11 cellular contexts compared by ENCODE assay signal in genomic region chr1:39573097-39573465, GRCh38. TPM values are rescaled to one million over a fixed set of nuclear protein-coding genes. Genes with fewer than 3 reads are reported as not detected.
DNase-seq lines count a peak whose midpoint lies in the region; ATAC-seq, FAIRE-seq and TF ChIP-seq lines count a peak whose summit lies in the region.
"Had no signal": no experiment of that assay in that cellular context is flagged by ENCODE, and none has a peak within 500 bp of the region (broad histone marks: within the 10 kb centered on the region; RNA-seq: fewer than 3 reads in every experiment).

No MANE protein-coding gene starts in this region.

- DNase-seq in A549 (ENCODE audit: low read depth in 1 of 2, low spot score in 1 of 2) = no peak
- DNase-seq in GM06990 (ENCODE audit: extremely low read depth, insufficient read length) = no peak
- DNase-seq in activated CD8-positive, alpha-beta T cell treated with anti-CD3 and anti-CD28 coated beads, Interleukin-2, amount 10 ng/mL, durations not matched to agents 7 days and 5 days = no peak
- DNase-seq in immature natural killer cell = no peak
- DNase-seq in SKM-1 treated with dmso at 0.1 percent for 144 hours (lab: John Stamatoyannopoulos, UW; ENCODE audit: unreplicated experiment) = no peak
- DNase-seq in midbrain (lab: John Stamatoyannopoulos, UW) = no peak
- DNase-seq: head of caudate nucleus, NCI-H1694 treated with DMSO at 0.1 percent for 48 hours had no signal

- no peak for ATAC-seq in A549
- no peak for ATAC-seq in activated CD8-positive, alpha-beta T cell treated with anti-CD3 and anti-CD28 coated beads, Interleukin-2, amount 10 ng/mL, durations not matched to agents 7 days and 5 days
- no peak for ATAC-seq in HG03025 (IDR thresholded peaks at IDR 0.05; ENCODE audit: low FRiP score, unreplicated experiment)
- ATAC-seq in HG03520 (IDR thresholded peaks at IDR 0.05; ENCODE audit: unreplicated experiment) = no peak

- TF ChIP-seq POLR2A in A549 (IDR thresholded peaks at IDR 0.05; ENCODE audit: low read length) = no peak

- H3K4me1 ChIP-seq in A549 = peaks cover 23% of the 10 kb centered on the region; the same call in 2 of the 3 replicates

- no peaks in the 10 kb centered on the region for H3K9me3 Mint-ChIP-seq in activated CD8-positive, alpha-beta T cell treated with anti-CD3 and anti-CD28 coated beads, Interleukin-2, amount 10 ng/mL, durations not matched to agents 7 days and 5 days (ENCODE audit: insufficient read depth)
- no peaks in the 10 kb centered on the region for H3K9me3 Mint-ChIP-seq in immature natural killer cell

- no peaks in the 10 kb centered on the region for H3K27me3 Mint-ChIP-seq in activated CD8-positive, alpha-beta T cell treated with anti-CD3 and anti-CD28 coated beads, Interleukin-2, amount 10 ng/mL, durations not matched to agents 7 days and 5 days (ENCODE audit: low read depth)
- peaks cover 0 to 7% (median 6%) of the 10 kb centered on the region in 3 donors for H3K27me3 Mint-ChIP-seq in immature natural killer cell (ENCODE audit: low read depth in 3 of 3)

- POLR2A ChIA-PET in A549 (lab: Yijun Ruan, JAX) = no interaction called here
- POLR2A ChIA-PET in activated CD8-positive, alpha-beta T cell treated with anti-CD3 and anti-CD28 coated beads, Interleukin-2, amount 10 ng/mL, durations not matched to agents 7 days and 5 days (lab: Charles Lee) = no interaction called here

- 94% methylated on average over 1 of the region's 1 CpG for WGBS in A549 (ENCODE audit: missing lambda C conversion rate)

- H3K4me1 Mint-ChIP-seq in activated CD8-positive, alpha-beta T cell treated with anti-CD3 and anti-CD28 coated beads, Interleukin-2, amount 10 ng/mL, durations not matched to agents 7 days and 5 days (ENCODE audit: low read depth) = peaks cover 45% of the 10 kb centered on the region
- peaks cover 33 to 46% of the 10 kb centered on the region in 2 donors for H3K4me1 Mint-ChIP-seq in immature natural killer cell

- H3K4me3 ChIP-seq in A549 = 0 out of 3 replicates have a peak overlapping the region, but pooled peaks have one; percentile 89
- peak overlapping the region; percentile 87 for H3K4me3 ChIP-seq in GM06990 (replicated peaks; ENCODE audit: low read depth, low read length)

- peak overlapping the region; percentile 92 for H3K4me3 Mint-ChIP-seq in activated CD8-positive, alpha-beta T cell treated with anti-CD3 and anti-CD28 coated beads, Interleukin-2, amount 10 ng/mL, durations not matched to agents 7 days and 5 days
- H3K4me3 Mint-ChIP-seq in immature natural killer cell = peak overlapping the region in 3 of 5 donors; percentile 29 to 86 (median 33)

- H3K36me3 Mint-ChIP-seq in activated CD8-positive, alpha-beta T cell treated with anti-CD3 and anti-CD28 coated beads, Interleukin-2, amount 10 ng/mL, durations not matched to agents 7 days and 5 days (ENCODE audit: low read depth) = peaks cover 66% of the 10 kb centered on the region
- peaks cover 14 to 37% (median 32%) of the 10 kb centered on the region in 3 donors for H3K36me3 Mint-ChIP-seq in immature natural killer cell

- peak overlapping the region; percentile 96 for H3K4me2 ChIP-seq in A549

- no peak overlapping the region for H3K27ac ChIP-seq in A549
- H3K27ac ChIP-seq: skin epidermis had no signal

- peak overlapping the region; percentile 10 for H3K27ac Mint-ChIP-seq in activated CD8-positive, alpha-beta T cell treated with anti-CD3 and anti-CD28 coated beads, Interleukin-2, amount 10 ng/mL, durations not matched to agents 7 days and 5 days
- H3K27ac Mint-ChIP-seq in immature natural killer cell = peak overlapping the region in 4 of 6 donors; percentile 49 to 93 (median 54)

- no peak for TF ChIP-seq EP300 in A549 (IDR thresholded peaks at IDR 0.05)

- H3K27me3 ChIP-seq in GM06990 (replicated peaks; ENCODE audit: control insufficient read depth, insufficient read depth, low read length) = no peaks in the 10 kb centered on the region

- no peak for TF ChIP-seq CTCF in A549 (IDR thresholded peaks at IDR 0.05)
- no peak for TF ChIP-seq CTCF in GM06990 (IDR thresholded peaks at IDR 0.05; ENCODE audit: insufficient read depth, low read length, poor library complexity, severe bottlenecking)

- CTCF ChIA-PET in A549 (lab: Yijun Ruan, JAX) = interaction anchor here (1.1 to 3.0 kb wide), 2 partner anchors 32 to 34 kb away, joined by 3 to 13 read pairs; no protein-coding TSS in a partner anchor
- CTCF ChIA-PET in activated CD8-positive, alpha-beta T cell treated with anti-CD3 and anti-CD28 coated beads, Interleukin-2, amount 10 ng/mL, durations not matched to agents 7 days and 5 days (lab: Charles Lee) = interaction anchor here (0.8 to 3.1 kb wide), 2 partner anchors 10 to 85 kb away, joined by 3 to 12 read pairs; no protein-coding TSS in a partner anchor

- no peak for FAIRE-seq in A549 (lab: Jason Lieb, UNC)

- H3K36me3 ChIP-seq in GM06990 (ENCODE audit: control insufficient read depth, insufficient read depth, low read length) = peaks cover 23% of the 10 kb centered on the region

- no peaks in the 10 kb centered on the region for H3K9me3 ChIP-seq in A549

- TF ChIP-seq RAD21 in A549 (conservative IDR thresholded peaks at IDR 0.05 in 1 of 2, IDR thresholded peaks at IDR 0.05 in 1 of 2) = no peak

TF ChIP-seq in A549, 52 proteins besides CTCF, POLR2A, EP300 and RAD21:
- TF ChIP-seq ZFP36 (IDR thresholded peaks at IDR 0.05; ENCODE audit: borderline replicate concordance, partially characterized antibody) (no peak), BHLHE40 (IDR thresholded peaks at IDR 0.05; ENCODE audit: low read depth, low read length) (no peak), ATOH8 (CRISPR knock-in tag; IDR thresholded peaks at IDR 0.05; ENCODE audit: low read depth) (no peak), PHF8 (IDR thresholded peaks at IDR 0.05; ENCODE audit: borderline replicate concordance, low read depth) (no peak), KDM5A (IDR thresholded peaks at IDR 0.05) (no peak), HOXA7 (CRISPR knock-in tag; IDR thresholded peaks at IDR 0.05) (no peak), TP53 (CRISPR knock-in tag; IDR thresholded peaks at IDR 0.05) (no peak), MAX (IDR thresholded peaks at IDR 0.05) (no peak), JUN (IDR thresholded peaks at IDR 0.05) (no peak), RCOR1 (IDR thresholded peaks at IDR 0.05; ENCODE audit: low read depth, low read length) (no peak), FOSL2 (IDR thresholded peaks at IDR 0.05) (no peak), FOSL2 (CRISPR knock-in tag; IDR thresholded peaks at IDR 0.05) (no peak), RFX5 (IDR thresholded peaks at IDR 0.05) (no peak), HOXB13 (CRISPR knock-in tag; IDR thresholded peaks at IDR 0.05; ENCODE audit: low read depth) (no peak), CBX8 (IDR thresholded peaks at IDR 0.05) (no peak)
TF ChIP-seq in A549: peak in this region for 0.

RNA-seq across cellular contexts. Expression of gene PABPC4, which starts 3.5 kb away (rescaled TPM):
- polyA plus RNA-seq in A549 (2011; rRNA removed) (55.1 and 75.3 TPM in 2 replicates), A549 (2017; fragmentation: RNase III; extraction: RNeasy Plus Mini Kit Qiagen cat#74134 plus additional on column Dnase treatment) (131 to 138 TPM (median 131 TPM) in 3 replicates), immature natural killer cell (10 to 100 TPM in 1 of 3 donors, 1 to 10 TPM in 2; 3.6 to 15.3 (median 8.0) TPM)
- 69.6 and 78.9 TPM in 2 replicates for polyA plus RNA-seq in A549 (2012; cell fraction: cytosol; rRNA removed)
- polyA plus RNA-seq in A549 (2012; cell fraction: nucleus; rRNA removed) = 217 and 220 TPM in 2 replicates
- 116 and 132 TPM in 2 replicates for polyA minus RNA-seq in A549 (2011; rRNA and poly(A)+ RNA removed)
- total RNA-seq in activated CD8-positive, alpha-beta T cell treated with anti-CD3 and anti-CD28 coated beads, Interleukin-2, amount 10 ng/mL, durations not matched to agents 7 days and 5 days = 100 to 1,000 TPM; 199 to 207 TPM
